ENCODE assay signal across 10 cellular contexts in genomic region chr6:164106345-164106769, GRCh38.
A peak's percentile ranks its signal among the peaks of the same experiment; 100 is the strongest.
DNase-seq lines count a peak whose midpoint lies in the region; ATAC-seq and TF ChIP-seq lines count a peak whose summit lies in the region.
"Had no signal": no experiment of that assay in that cellular context is flagged by ENCODE, and none has a peak within 500 bp of the region (broad histone marks: within the 10 kb centered on the region; RNA-seq: fewer than 3 reads in every experiment).

No MANE protein-coding gene starts in this region.

- peak; percentile 31 for TF ChIP-seq CTCF in glutamatergic neuron (IDR thresholded peaks at IDR 0.05; ENCODE audit: partially characterized antibody, unreplicated experiment)

- ATAC-seq in HG03097 (IDR thresholded peaks at IDR 0.05; ENCODE audit: low FRiP score, unreplicated experiment) = no peak

- H3K27ac Mint-ChIP-seq in glutamatergic neuron (ENCODE audit: unreplicated experiment) = no peak overlapping the region

- DNase-seq in DMS53 (lab: John Stamatoyannopoulos, UW) (peak; percentile 29), DMS53 treated with DMSO at 0.1 percent for 48 hours (lab: John Stamatoyannopoulos, UW; ENCODE audit: unreplicated experiment) (no peak), NCI-H82 treated with DMSO at 0.1 percent for 48 hours (lab: John Stamatoyannopoulos, UW; ENCODE audit: unreplicated experiment) (peak; percentile 14), glutamatergic neuron (peak; percentile 37), NCI-H1092 (lab: John Stamatoyannopoulos, UW) (no peak)
- DNase-seq in stimulated activated CD8-positive, alpha-beta memory T cell treated with anti-CD3 and anti-CD28 coated beads, Interleukin-4, amount 100 ng/mL, for 48 hours = peak; percentile 27
- DNase-seq in effector CD4-positive, alpha-beta T cell = no peak
- DNase-seq: HCEC 1CT, SW 1271 had no signal

- H3K9me3 Mint-ChIP-seq in glutamatergic neuron (ENCODE audit: unreplicated experiment) = no peaks in the 10 kb centered on the region

- peaks cover 2% of the 10 kb centered on the region for H3K27me3 Mint-ChIP-seq in glutamatergic neuron (ENCODE audit: unreplicated experiment)

- no peaks in the 10 kb centered on the region for H3K36me3 Mint-ChIP-seq in glutamatergic neuron (ENCODE audit: unreplicated experiment)

- H3K4me3 Mint-ChIP-seq in glutamatergic neuron (ENCODE audit: unreplicated experiment) = no peak overlapping the region

- H3K4me1 Mint-ChIP-seq in glutamatergic neuron (ENCODE audit: low read depth, unreplicated experiment) = no peaks in the 10 kb centered on the region

Comparison
In these comparisons a context has a peak if more than half of its experiments do, and no peak if none do; other contexts are left out.
1. DNase-seq: peak in DMS53 (single experiment), NCI-H82 treated with DMSO at 0.1 percent for 48 hours (single experiment), glutamatergic neuron (single experiment) and stimulated activated CD8-positive, alpha-beta memory T cell treated with anti-CD3 and anti-CD28 coated beads, Interleukin-4, amount 100 ng/mL, for 48 hours (single experiment); none in DMS53 treated with DMSO at 0.1 percent for 48 hours (single experiment), NCI-H1092 (single experiment) and effector CD4-positive, alpha-beta T cell (single experiment).